In genomic region chr16:65225488-65225887, GRCh38 we compare ENCODE assay signal across 1 cellular context.
TF ChIP-seq lines count a peak whose summit lies in the region.

No MANE protein-coding gene starts in this region.

TF ChIP-seq in H1, 55 proteins besides CTCF, POLR2A, EP300 and RAD21 (continued from another document):
- TF ChIP-seq HDAC2 (IDR thresholded peaks at IDR 0.05; ENCODE audit: borderline replicate concordance in 1 of 2, low read depth in 2 of 2, low read length in 2 of 2), result no peak
- TF ChIP-seq POLR2AphosphoS5 (IDR thresholded peaks at IDR 0.05; ENCODE audit: low read depth, low read length), result 0 out of 2 replicates have a peak, but pooled peaks have one; percentile 33
- no peak for TF ChIP-seq CREB1 (IDR thresholded peaks at IDR 0.05)
TF ChIP-seq in H1: peak in this region for 1.
